ENCODE assay signal across 4 cellular contexts in the genomic region with DNA sequence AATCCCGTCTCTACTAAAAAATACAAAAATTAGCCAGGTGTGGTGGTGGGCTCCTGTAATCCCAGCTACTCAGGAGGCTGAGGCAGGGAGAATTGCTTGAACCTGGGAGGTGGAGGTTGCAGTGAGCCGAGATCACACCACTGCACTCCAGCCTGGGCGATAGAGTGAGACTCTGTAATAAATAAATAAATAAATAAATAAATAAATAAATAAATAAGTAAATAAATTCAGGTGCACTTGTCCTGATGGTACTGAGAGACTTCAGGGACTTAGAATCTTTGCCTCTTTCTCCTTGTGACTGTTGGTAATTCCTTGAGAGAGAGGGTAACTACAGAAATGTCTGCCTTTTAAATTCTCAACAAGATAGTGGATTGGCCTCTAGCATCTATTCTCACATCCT.
DNase-seq lines count a peak whose midpoint lies in the region; ATAC-seq, FAIRE-seq and TF ChIP-seq lines count a peak whose summit lies in the region.
"Not testable (repeated sequence)": the region's sequence is repeated elsewhere in the genome, so short reads cannot be mapped to it uniquely, and the experiment has no call there.

No MANE protein-coding gene starts in this region.

- TF ChIP-seq RAD21 in A549 (conservative IDR thresholded peaks at IDR 0.05 in 1 of 2, IDR thresholded peaks at IDR 0.05 in 1 of 2), result not testable (repeated sequence)

- DNase-seq in A549 (ENCODE audit: low read depth in 1 of 2, low spot score in 1 of 2); PC-9; astrocyte (ENCODE audit: low read depth): not testable (repeated sequence)

- H3K27ac ChIP-seq in A549; HEK293 (ENCODE audit: extremely low read depth, low read depth, low read length); astrocyte (ENCODE audit: low read depth, low read length): not testable (repeated sequence)
- H3K27ac ChIP-seq in PC-9, result 0 out of 2 replicates have a peak overlapping the region, but pooled peaks have one; percentile 47

- peaks cover 13% of the 10 kb centered on the region for H3K79me2 ChIP-seq in PC-9 (ENCODE audit: low read depth)
- H3K79me2 ChIP-seq in astrocyte (ENCODE audit: insufficient read depth, low read length), result not testable (repeated sequence)

- intact Hi-C loops in PC-9 (cut with micrococcal nuclease; ENCODE audit: unreplicated experiment), result not testable (repeated sequence)

- not testable (repeated sequence) for H3K4me2 ChIP-seq in A549; PC-9; astrocyte (ENCODE audit: low read length)

- not testable (repeated sequence) for H3K9ac ChIP-seq in astrocyte (ENCODE audit: low read length)

- WGBS in A549 (ENCODE audit: missing lambda C conversion rate), result 95% methylated on average over 2 of the region's 3 CpGs

- TF ChIP-seq POLR2A in A549 (IDR thresholded peaks at IDR 0.05; ENCODE audit: low read length), result not testable (repeated sequence)

- H3K36me3 ChIP-seq in HEK293 (ENCODE audit: control insufficient read depth in 2 of 2, insufficient read depth in 1 of 2, low read length in 2 of 2); PC-9 (ENCODE audit: low read depth); astrocyte (ENCODE audit: insufficient read depth, low read length): not testable (repeated sequence)

- BruUV-seq in PC-9 (replicated peaks; lab: Mats Ljungman, UMichigan), result not testable (repeated sequence)

- TF ChIP-seq CTCF in A549 (IDR thresholded peaks at IDR 0.05); HEK293 (tag by site-specific recombination; IDR thresholded peaks at IDR 0.05); PC-9 (conservative IDR thresholded peaks at IDR 0.05); astrocyte (IDR thresholded peaks at IDR 0.05; ENCODE audit: insufficient read depth, low read depth, low read length): not testable (repeated sequence)

- not testable (repeated sequence) for H3K4me3 ChIP-seq in A549; HEK293 (ENCODE audit: low read depth, low read length); PC-9; astrocyte (ENCODE audit: insufficient read depth, low read depth, low read length)

- not testable (repeated sequence) for H3K4me1 ChIP-seq in A549; HEK293 (ENCODE audit: control insufficient read depth, insufficient read depth, low read length); PC-9 (replicated peaks; ENCODE audit: insufficient read depth); astrocyte (ENCODE audit: insufficient read depth, low read length)

- H3K27me3 Mint-ChIP-seq in astrocyte (ENCODE audit: low read depth, unreplicated experiment), result not testable (repeated sequence)

- not testable (repeated sequence) for H3K36me3 Mint-ChIP-seq in astrocyte (ENCODE audit: low read depth, unreplicated experiment)

- H3K27ac Mint-ChIP-seq in astrocyte (ENCODE audit: unreplicated experiment), result not testable (repeated sequence)

- not testable (repeated sequence) for FAIRE-seq in A549 (lab: Jason Lieb, UNC)
- peak; percentile 32 for FAIRE-seq in astrocyte (lab: Jason Lieb, UNC)

- not testable (repeated sequence) for H3K9me3 Mint-ChIP-seq in astrocyte (ENCODE audit: unreplicated experiment)

- CTCF ChIA-PET in A549 (lab: Yijun Ruan, JAX); HEK293 (lab: Yijun Ruan, JAX); PC-9 (lab: Charles Lee): not testable (repeated sequence)

- H3K4me1 Mint-ChIP-seq in astrocyte (ENCODE audit: low read depth, unreplicated experiment), result not testable (repeated sequence)

- not testable (repeated sequence) for ATAC-seq in A549

- not testable (repeated sequence) for H3K27me3 ChIP-seq in PC-9 (ENCODE audit: insufficient read depth, low read depth); astrocyte (ENCODE audit: insufficient read depth, low read length)

- H3F3A ChIP-seq in PC-9 (ENCODE audit: insufficient read depth, low read depth), result not testable (repeated sequence)

- H4K20me1 ChIP-seq in PC-9 (ENCODE audit: insufficient read depth); astrocyte (ENCODE audit: insufficient read depth, low read length): not testable (repeated sequence)

- POLR2A ChIA-PET in A549 (lab: Yijun Ruan, JAX); HEK293 (lab: Yijun Ruan, JAX); PC-9 (lab: Charles Lee; ENCODE audit: unreplicated experiment): not testable (repeated sequence)

- H2AFZ ChIP-seq in PC-9; astrocyte (ENCODE audit: low read depth, low read length): not testable (repeated sequence)

- H3K9me2 ChIP-seq in PC-9 (ENCODE audit: insufficient read depth), result not testable (repeated sequence)

- H3K9me3 ChIP-seq in A549, result peaks cover 25% of the 10 kb centered on the region
- not testable (repeated sequence) for H3K9me3 ChIP-seq in HEK293 (ENCODE audit: control insufficient read depth, insufficient read depth, low read depth, low read length); PC-9 (ENCODE audit: insufficient read depth, low read depth); astrocyte (ENCODE audit: insufficient read depth, low read depth, low read length)

- H3K4me3 Mint-ChIP-seq in astrocyte (ENCODE audit: unreplicated experiment), result not testable (repeated sequence)

- TF ChIP-seq EP300 in A549 (IDR thresholded peaks at IDR 0.05), result not testable (repeated sequence)

TF ChIP-seq in A549, 52 proteins besides CTCF, POLR2A, EP300 and RAD21:
- TF ChIP-seq ZC3H11A (IDR thresholded peaks at IDR 0.05), result peak; percentile 62

TF ChIP-seq in HEK293, 187 proteins besides CTCF, POLR2A, EP300 and RAD21 (continues in another document):
- TF ChIP-seq ZNF555 (tag by site-specific recombination; conservative IDR thresholded peaks at IDR 0.05) (peak; percentile 32), ZNF518A (tag by site-specific recombination; conservative IDR thresholded peaks at IDR 0.05; ENCODE audit: low read depth) (peak; percentile 54; the same call in 1 of the 2 replicates)
